8 cellular contexts compared by ENCODE assay signal in genomic region chr16:71288890-71289731, GRCh38. TPM values are rescaled to one million over a fixed set of nuclear protein-coding genes. Genes with fewer than 3 reads are reported as not detected.
DNase-seq lines count a peak whose midpoint lies in the region; ATAC-seq, FAIRE-seq and TF ChIP-seq lines count a peak whose summit lies in the region.

Gene CMTR2, minus strand, starts transcription at chr16:71289402. Its CDS starts 3,482 bp downstream, at chr16:71285920.

- H3K36me3 Mint-ChIP-seq in Calu3 (ENCODE audit: insufficient read depth, unreplicated experiment): peaks cover 45% of the 10 kb centered on the region

- H3K79me2 ChIP-seq in OCI-LY1 (ENCODE audit: insufficient read depth, low read length): no peaks in the 10 kb centered on the region
- H3K79me2 ChIP-seq in endothelial cell of umbilical vein (ENCODE audit: control insufficient read depth, insufficient read depth, low read length): peaks cover 8% of the 10 kb centered on the region

- peak within 1 kb of the TSS; percentile 91 for H3K27ac ChIP-seq in HUES64 (ENCODE audit: low read depth, low read length)
- no peak within 1 kb of the TSS for H3K27ac ChIP-seq in OCI-LY1 (ENCODE audit: low read depth, low read length, poor library complexity, severe bottlenecking)
- peak within 1 kb of the TSS; percentile 79 for H3K27ac ChIP-seq in endothelial cell of umbilical vein (ENCODE audit: insufficient read depth, low read depth, low read length)

- H3K4me3 ChIP-seq in HUES64 (ENCODE audit: low read length): peak within 1 kb of the TSS; percentile 79
- H3K4me3 ChIP-seq in OCI-LY1 (ENCODE audit: low read depth, low read length, poor library complexity, severe bottlenecking): peak within 1 kb of the TSS; percentile 87
- peak within 1 kb of the TSS; percentile 49 to 84 (median 59) for H3K4me3 ChIP-seq in endothelial cell of umbilical vein (replicated peaks in 1 of 3; ENCODE audit: insufficient read depth in 1 of 3, low read depth in 1 of 3, low read length in 3 of 3)

- no peaks in the 10 kb centered on the region for H3K9me2 ChIP-seq in OCI-LY1 (ENCODE audit: low read depth, low read length)

- H3K4me1 ChIP-seq in HUES64 (ENCODE audit: insufficient read depth, low read length) (peaks cover 12% of the 10 kb centered on the region; the same call in 1 of the 2 replicates), OCI-LY1 (ENCODE audit: insufficient read depth, low read length, severe bottlenecking) (peaks cover 17% of the 10 kb centered on the region), endothelial cell of umbilical vein (ENCODE audit: control insufficient read depth, extremely low read depth, insufficient read depth, low read length) (peaks cover 18% of the 10 kb centered on the region)

- no peaks in the 10 kb centered on the region for H3K9me1 ChIP-seq in endothelial cell of umbilical vein (replicated peaks; ENCODE audit: control insufficient read depth, extremely low read depth, insufficient read depth, low read length)

- TF ChIP-seq CTCF in Calu3 (IDR thresholded peaks at IDR 0.05; ENCODE audit: unreplicated experiment) (no peak), OCI-LY1 (IDR thresholded peaks at IDR 0.05; ENCODE audit: low read length) (no peak), endothelial cell of umbilical vein (IDR thresholded peaks at IDR 0.05; ENCODE audit: extremely low read depth in 1 of 2, insufficient read depth in 1 of 2, low read depth in 1 of 2, low read length in 2 of 2) (no peak)

- intact Hi-C loops in Calu3 (cut with micrococcal nuclease; ENCODE audit: unreplicated experiment) (loop anchor here (5.0 kb wide), 2 partner anchors 57 to 73 kb away; partner anchors contain the start of gene HYDIN), endothelial cell of umbilical vein (cut with micrococcal nuclease) (loop anchor here (5.0 kb wide), 1 partner anchor 487 kb away; the partner anchor contains the start of gene VAC14)

- DNase-seq in Calu3 (peak; percentile 97), endothelial cell of umbilical vein (ENCODE audit: low read depth, low spot score) (peak; percentile 96), middle frontal gyrus (ENCODE audit: extremely low spot score, low spot score) (peak; percentile 95)
- DNase-seq in activated CD8-positive, alpha-beta memory T cell treated with anti-CD3 and anti-CD28 coated beads, Interleukin-2, amount 50 U/mL, for 48 hours: peak; percentile 95
- peak; percentile 84 to 87 for DNase-seq in stimulated activated CD8-positive, alpha-beta memory T cell treated with anti-CD3 and anti-CD28 coated beads, Interleukin-2, amount 100 ng/mL, for 48 hours (ENCODE audit: low read depth in 2 of 2)

- peak within 1 kb of the TSS; percentile 85 for H3K9ac ChIP-seq in HUES64 (ENCODE audit: low read depth, low read length)
- peak within 1 kb of the TSS; percentile 83 for H3K9ac ChIP-seq in OCI-LY1 (ENCODE audit: low read length)
- H3K9ac ChIP-seq in endothelial cell of umbilical vein (replicated peaks; ENCODE audit: extremely low read depth, insufficient read depth, low read length): peak within 1 kb of the TSS; percentile 88

- peak; percentile 89 for TF ChIP-seq POLR2A in endothelial cell of umbilical vein (IDR thresholded peaks at IDR 0.05; ENCODE audit: low read depth, low read length)

- H3K4me1 Mint-ChIP-seq in Calu3 (ENCODE audit: low read depth, unreplicated experiment): peaks cover 23% of the 10 kb centered on the region

- H3K27me3 ChIP-seq in HUES64 (ENCODE audit: insufficient read depth, low read length) (no peaks in the 10 kb centered on the region), OCI-LY1 (ENCODE audit: insufficient read depth, low read length) (no peaks in the 10 kb centered on the region; the same call in 1 of the 2 replicates), endothelial cell of umbilical vein (ENCODE audit: control insufficient read depth in 2 of 2, insufficient read depth in 2 of 2, low read length in 2 of 2) (peaks cover 1 to 3% of the 10 kb centered on the region in 2 experiments)

- peaks cover 24% of the 10 kb centered on the region for H3K36me3 ChIP-seq in HUES64 (ENCODE audit: insufficient read depth, low read length)
- H3K36me3 ChIP-seq in OCI-LY1 (ENCODE audit: insufficient read depth, low read length): peaks cover 28% of the 10 kb centered on the region
- H3K36me3 ChIP-seq in endothelial cell of umbilical vein (ENCODE audit: control insufficient read depth in 2 of 2, extremely low read depth in 1 of 2, insufficient read depth in 2 of 2, low read length in 2 of 2): peaks cover 2 to 6% of the 10 kb centered on the region in 2 experiments

- H3K9me3 Mint-ChIP-seq in Calu3 (ENCODE audit: low read depth, unreplicated experiment): no peaks in the 10 kb centered on the region

- BruUV-seq in Calu3 (replicated peaks; lab: Mats Ljungman, UMichigan) (no TSS peak), endothelial cell of umbilical vein (replicated peaks; lab: Mats Ljungman, UMichigan) (TSS peak; percentile 58)

- no peaks in the 10 kb centered on the region for H3K27me3 Mint-ChIP-seq in Calu3 (ENCODE audit: unreplicated experiment)

- peak; percentile 94 for FAIRE-seq in endothelial cell of umbilical vein (lab: Jason Lieb, UNC)

- no peaks in the 10 kb centered on the region for H3K9me3 ChIP-seq in HUES64 (ENCODE audit: insufficient read depth, low read depth, low read length)
- no peaks in the 10 kb centered on the region for H3K9me3 ChIP-seq in OCI-LY1 (ENCODE audit: low read length)
- H3K9me3 ChIP-seq in endothelial cell of umbilical vein (replicated peaks; ENCODE audit: control insufficient read depth, insufficient read depth, low read length): no peaks in the 10 kb centered on the region

- peak within 1 kb of the TSS; percentile 50 for H3K27ac Mint-ChIP-seq in Calu3 (ENCODE audit: unreplicated experiment)

- dilution Hi-C loops in endothelial cell of umbilical vein (cut with MboI; ENCODE audit: extremely low pct_ligation_motif_present, low sequenced_read_pairs): no loop called here

- H3K4me3 Mint-ChIP-seq in Calu3 (ENCODE audit: low read depth, unreplicated experiment): peak within 1 kb of the TSS; percentile 66

- CTCF ChIA-PET in Calu3 (lab: Charles Lee): interaction anchor here (0.6 to 2.4 kb wide), 6 partner anchors 23 to 92 kb away, joined by 3 to 18 read pairs (median 4); no protein-coding TSS in a partner anchor
- CTCF ChIA-PET in endothelial cell of umbilical vein (lab: Charles Lee): interaction anchor here (0.6 to 4.9 kb wide), 3 partner anchors 13 to 730 kb away, joined by 3 to 24 read pairs (median 7); no protein-coding TSS in a partner anchor

- H4K20me1 ChIP-seq in OCI-LY1 (ENCODE audit: insufficient read depth, low read length): no peaks in the 10 kb centered on the region
- no peaks in the 10 kb centered on the region for H4K20me1 ChIP-seq in endothelial cell of umbilical vein (replicated peaks; ENCODE audit: control insufficient read depth, extremely low read depth, insufficient read depth, low read length)

- ATAC-seq in GM21447 (IDR thresholded peaks at IDR 0.05; ENCODE audit: unreplicated experiment): peak; percentile 86

- WGBS in HUES64: under 1% methylated on average over 60 of the region's 60 CpGs

- H3K4me2 ChIP-seq in OCI-LY1 (ENCODE audit: low read length) (peak within 1 kb of the TSS; percentile 91), endothelial cell of umbilical vein (ENCODE audit: insufficient read depth, low read length) (peak within 1 kb of the TSS; percentile 84)

- no peaks in the 10 kb centered on the region for H3F3A ChIP-seq in OCI-LY1 (ENCODE audit: insufficient read depth, low read length)

- H2AFZ ChIP-seq in OCI-LY1 (ENCODE audit: low read length) (peak within 1 kb of the TSS; percentile 94), endothelial cell of umbilical vein (ENCODE audit: low read depth, low read length) (peak within 1 kb of the TSS; percentile 77)

- POLR2A ChIA-PET in endothelial cell of umbilical vein (lab: Charles Lee): no interaction called here

TF ChIP-seq in endothelial cell of umbilical vein, 7 proteins besides CTCF, POLR2A, EP300 and RAD21:
- TF ChIP-seq EZH2 (IDR thresholded peaks at IDR 0.05; ENCODE audit: borderline replicate concordance, low read depth, low read length, severe bottlenecking) (no peak), POLR2AphosphoS5 (IDR thresholded peaks at IDR 0.05; ENCODE audit: insufficient read depth, low read depth, low read length) (peak; percentile 92), MYC (IDR thresholded peaks at IDR 0.05; ENCODE audit: low read depth, low read length) (peak; percentile 57), FOS (IDR thresholded peaks at IDR 0.05; ENCODE audit: borderline replicate concordance, insufficient read depth, low read length) (no peak), JUN (IDR thresholded peaks at IDR 0.05; ENCODE audit: borderline replicate concordance, insufficient read depth, insufficient read length, low read depth) (no peak), GATA2 (IDR thresholded peaks at IDR 0.05; ENCODE audit: insufficient read depth, insufficient read length, low read depth, low read length) (peak; percentile 42), MAX (IDR thresholded peaks at IDR 0.05; ENCODE audit: insufficient read depth, insufficient read length) (peak; percentile 99)

RNA-seq across cellular contexts. Expression of gene CMTR2, which starts in this region (rescaled TPM):
- total RNA-seq in Calu3 (2022) (44.4 and 45.0 TPM in 2 replicates), endothelial cell of umbilical vein (15.5 and 18.8 TPM in 2 replicates)
- 10.6 TPM for polyA plus RNA-seq in HUES64 (2013, experiment 1 of 2)
- 11.2 TPM for polyA plus RNA-seq in HUES64 (2013, experiment 2 of 2)
- polyA plus RNA-seq in endothelial cell of umbilical vein: 10.2 and 11.6 TPM in 2 replicates
- polyA plus RNA-seq in endothelial cell of umbilical vein (2011; cell fraction: cytosol; rRNA removed): 8.7 and 9.3 TPM in 2 replicates
- polyA plus RNA-seq in endothelial cell of umbilical vein (2011; cell fraction: nucleus; rRNA removed): 11.7 and 18.5 TPM in 2 replicates
- polyA plus RNA-seq in endothelial cell of umbilical vein (2012): 11.0 and 19.3 TPM in 2 replicates
- polyA minus RNA-seq in endothelial cell of umbilical vein: 18.4 and 20.3 TPM in 2 replicates
- polyA minus RNA-seq in endothelial cell of umbilical vein (2011; cell fraction: cytosol; rRNA and poly(A)+ RNA removed): 10.9 TPM
- polyA minus RNA-seq in endothelial cell of umbilical vein (2011; cell fraction: nucleus; rRNA and poly(A)+ RNA removed): 9.7 and 15.1 TPM in 2 replicates
